8 cellular contexts compared by ENCODE assay signal in the genomic region with DNA sequence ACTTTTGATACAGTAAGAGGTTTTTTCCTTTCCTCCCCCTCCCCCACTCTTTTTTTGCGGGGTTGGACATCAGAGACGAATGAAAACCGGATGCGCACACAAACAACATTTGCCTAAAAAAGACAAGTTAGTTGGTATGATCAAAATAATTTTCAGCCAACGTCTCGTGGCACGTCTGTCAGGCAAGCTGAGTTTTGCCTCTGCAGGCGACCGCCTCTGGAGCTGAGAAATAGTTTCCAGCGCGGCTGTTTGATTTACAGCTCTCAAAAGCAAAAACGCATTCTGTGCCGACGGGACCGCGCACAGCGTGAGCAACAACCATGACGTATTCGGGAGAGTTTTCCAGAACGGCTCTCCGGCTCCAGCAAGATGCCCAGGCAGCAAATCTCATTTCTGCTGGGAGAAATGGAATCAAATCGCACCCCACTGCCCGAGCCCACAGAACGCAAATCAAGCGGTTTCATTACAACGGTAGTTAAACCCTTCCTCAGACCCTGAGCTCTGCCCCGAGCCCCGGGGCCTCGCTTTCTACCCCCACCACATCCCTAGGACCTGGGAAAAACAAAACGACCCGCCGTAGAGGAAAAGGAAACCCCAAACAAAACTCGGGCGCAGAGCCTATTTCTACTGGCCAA. TPM values are rescaled to one million over a fixed set of nuclear protein-coding genes. Genes with fewer than 3 reads are reported as not detected.
A peak's percentile ranks its signal among the peaks of the same experiment; 100 is the strongest.
DNase-seq lines count a peak whose midpoint lies in the region; ATAC-seq and TF ChIP-seq lines count a peak whose summit lies in the region.

No MANE protein-coding gene starts in this region.

- H3K27me3 ChIP-seq in mucosa of stomach (ENCODE audit: control insufficient read depth, insufficient read depth, low read length), result no peaks in the 10 kb centered on the region

- ATAC-seq in HG02840 (IDR thresholded peaks at IDR 0.05; ENCODE audit: low FRiP score, unreplicated experiment), result peak; percentile 0
- ATAC-seq in esophagus mucosa, result peak; percentile 19

- DNase-seq in NCI-H2227 treated with DMSO at 0.1 percent for 48 hours (lab: John Stamatoyannopoulos, UW) (peak; percentile 82), chondrocyte (ENCODE audit: low spot score) (no peak)
- DNase-seq in activated CD8-positive, alpha-beta memory T cell treated with anti-CD3 and anti-CD28 coated beads, Interleukin-2, amount 50 U/mL, for 1 hour (ENCODE audit: extremely low read depth), result peak; percentile 71
- DNase-seq in stimulated activated CD8-positive, alpha-beta memory T cell treated with anti-CD3 and anti-CD28 coated beads, Interleukin-7, amount 100 ng/mL, for 4 hours (ENCODE audit: low read depth in 2 of 2), result peak; percentile 72

- H3K4me3 ChIP-seq in GM12875 (ENCODE audit: low read depth, low read length), result peak overlapping the region; percentile 72
- H3K4me3 ChIP-seq in mucosa of stomach (ENCODE audit: low read length), result peak overlapping the region; percentile 58

- no peak overlapping the region for H3K4me3 Mint-ChIP-seq in chondrocyte (ENCODE audit: unreplicated experiment)

- no peak overlapping the region for H3K27ac Mint-ChIP-seq in chondrocyte (ENCODE audit: unreplicated experiment)

- H3K9me3 Mint-ChIP-seq in chondrocyte (ENCODE audit: low read depth), result no peaks in the 10 kb centered on the region

- peaks cover 12% of the 10 kb centered on the region for H3K4me1 Mint-ChIP-seq in chondrocyte (ENCODE audit: low read depth)

- TF ChIP-seq CTCF in GM12875 (IDR thresholded peaks at IDR 0.05; ENCODE audit: borderline replicate concordance, insufficient read depth, low read depth, low read length) (no peak), chondrocyte (IDR thresholded peaks at IDR 0.05) (no peak)

- H3K36me3 Mint-ChIP-seq in chondrocyte (ENCODE audit: low read depth), result no peaks in the 10 kb centered on the region

- H3K36me3 ChIP-seq in mucosa of stomach (ENCODE audit: control insufficient read depth, insufficient read depth, low read length), result no peaks in the 10 kb centered on the region

- H3K4me1 ChIP-seq in mucosa of stomach (ENCODE audit: control insufficient read depth, insufficient read depth, low read length), result peaks cover 27% of the 10 kb centered on the region

- peak overlapping the region; percentile 99 for H3K9ac ChIP-seq in mucosa of stomach (ENCODE audit: low read length)

- no peaks in the 10 kb centered on the region for H3K9me3 ChIP-seq in mucosa of stomach (ENCODE audit: control insufficient read depth, low read length)

- H3K27me3 Mint-ChIP-seq in chondrocyte (ENCODE audit: low read depth), result no peaks in the 10 kb centered on the region

RNA-seq across cellular contexts. Expression of a gene that starts 14.2 kb away (rescaled TPM):
- 420 TPM for total RNA-seq in esophagus mucosa
- 236 to 273 TPM (median 270 TPM) in 3 replicates for total RNA-seq in chondrocyte

RNA-seq across cellular contexts. Expression of a gene that starts 50.9 kb away (rescaled TPM):
- total RNA-seq in esophagus mucosa (12.2 TPM), chondrocyte (16.1 to 17.8 TPM (median 16.8 TPM) in 3 replicates)
